In genomic region chr3:42149537-42150426, GRCh38 we compare ENCODE assay signal across 12 cellular contexts. TPM values are rescaled to one million over a fixed set of nuclear protein-coding genes. Genes with fewer than 3 reads are reported as not detected.
DNase-seq lines count a peak whose midpoint lies in the region; ATAC-seq, FAIRE-seq and TF ChIP-seq lines count a peak whose summit lies in the region.
"Had no signal": no experiment of that assay in that cellular context is flagged by ENCODE, and none has a peak within 500 bp of the region (broad histone marks: within the 10 kb centered on the region; RNA-seq: fewer than 3 reads in every experiment).

No MANE protein-coding gene starts in this region.

- H3K4me3 Mint-ChIP-seq in astrocyte (ENCODE audit: unreplicated experiment) = no peak overlapping the region
- no peak overlapping the region for H3K4me3 Mint-ChIP-seq in stimulated activated effector memory CD8-positive, alpha-beta T cell treated with anti-CD3 and anti-CD28 coated beads, Interleukin-12 subunit alpha, Interleukin-12 subunit beta, amount 100 ng/mL, for 72 hours

- DNase-seq in astrocyte (ENCODE audit: low read depth) (no peak), kidney (peak; percentile 81), small intestine (peak; percentile 98), T-helper 2 cell (no peak), NCI-H82 treated with DMSO at 0.1 percent for 48 hours (lab: John Stamatoyannopoulos, UW; ENCODE audit: unreplicated experiment) (no peak)
- DNase-seq in stimulated activated effector memory CD8-positive, alpha-beta T cell treated with anti-CD3 and anti-CD28 coated beads, Interleukin-12 subunit alpha, Interleukin-12 subunit beta, amount 100 ng/mL, for 72 hours (ENCODE audit: low spot score in 2 of 2) = no peak
- DNase-seq: activated naive CD8-positive, alpha-beta T cell treated with anti-CD3 and anti-CD28 coated beads, Interleukin-2, amount 10 ng/mL, durations not matched to agents 7 days and 5 days; stimulated activated CD4-positive, alpha-beta T cell treated with anti-CD3 and anti-CD28 coated beads, Interleukin-2, amount 100 ng/mL, for 24 hours had no signal

- H3K36me3 ChIP-seq in HEK293 (ENCODE audit: control insufficient read depth in 2 of 2, insufficient read depth in 1 of 2, low read length in 2 of 2) (no peaks in the 10 kb centered on the region), astrocyte (ENCODE audit: insufficient read depth, low read length) (no peaks in the 10 kb centered on the region), kidney (ENCODE audit: control insufficient read depth in 1 of 2, insufficient read depth in 2 of 2, low read length in 2 of 2) (no peaks in the 10 kb centered on the region), small intestine (ENCODE audit: control insufficient read depth in 2 of 2, insufficient read depth in 2 of 2, low read length in 2 of 2) (no peaks in the 10 kb centered on the region)

- H3K4me1 ChIP-seq in HEK293 (ENCODE audit: control insufficient read depth, insufficient read depth, low read length) (no peaks in the 10 kb centered on the region), astrocyte (ENCODE audit: insufficient read depth, low read length) (no peaks in the 10 kb centered on the region), kidney (ENCODE audit: control insufficient read depth in 1 of 2, insufficient read depth in 1 of 2, low read depth in 1 of 2, low read length in 2 of 2) (peaks cover 0 to 2% of the 10 kb centered on the region in 2 donors), small intestine (ENCODE audit: control insufficient read depth in 2 of 2, insufficient read depth in 1 of 2, low read depth in 1 of 2, low read length in 1 of 2) (peaks cover 4 to 13% of the 10 kb centered on the region in 2 donors)

- H3K27ac ChIP-seq in HEK293 (ENCODE audit: extremely low read depth, low read depth, low read length) (no peak overlapping the region), astrocyte (ENCODE audit: low read depth, low read length) (no peak overlapping the region), kidney (ENCODE audit: low read depth in 2 of 2, low read length in 2 of 2) (no peak overlapping the region), small intestine (ENCODE audit: low read depth in 1 of 2, low read length in 1 of 2) (peak overlapping the region; percentile 38 to 79)
- H3K27ac ChIP-seq: foreskin keratinocyte had no signal

- peaks cover 2% of the 10 kb centered on the region for H3K36me3 Mint-ChIP-seq in astrocyte (ENCODE audit: low read depth, unreplicated experiment)
- H3K36me3 Mint-ChIP-seq in stimulated activated effector memory CD8-positive, alpha-beta T cell treated with anti-CD3 and anti-CD28 coated beads, Interleukin-12 subunit alpha, Interleukin-12 subunit beta, amount 100 ng/mL, for 72 hours = no peaks in the 10 kb centered on the region

- H3K4me1 Mint-ChIP-seq in astrocyte (ENCODE audit: low read depth, unreplicated experiment) = peaks cover 12% of the 10 kb centered on the region
- H3K4me1 Mint-ChIP-seq in stimulated activated effector memory CD8-positive, alpha-beta T cell treated with anti-CD3 and anti-CD28 coated beads, Interleukin-12 subunit alpha, Interleukin-12 subunit beta, amount 100 ng/mL, for 72 hours = peaks cover 39% of the 10 kb centered on the region

- peaks cover 85% of the 10 kb centered on the region for H4K20me1 ChIP-seq in astrocyte (ENCODE audit: insufficient read depth, low read length)

- intact Hi-C loops in kidney (cut with DNase I) = no loop called here

- peaks cover 13% of the 10 kb centered on the region for H3K79me2 ChIP-seq in astrocyte (ENCODE audit: insufficient read depth, low read length)

- no peaks in the 10 kb centered on the region for H3K27me3 ChIP-seq in astrocyte (ENCODE audit: insufficient read depth, low read length)
- no peaks in the 10 kb centered on the region for H3K27me3 ChIP-seq in small intestine (ENCODE audit: control insufficient read depth in 2 of 2, insufficient read depth in 2 of 2, low read length in 2 of 2)
- H3K27me3 ChIP-seq: foreskin keratinocyte had no signal

- H3K9me3 ChIP-seq in HEK293 (ENCODE audit: control insufficient read depth, insufficient read depth, low read depth, low read length) = no peaks in the 10 kb centered on the region
- H3K9me3 ChIP-seq in astrocyte (ENCODE audit: insufficient read depth, low read depth, low read length) = no peaks in the 10 kb centered on the region
- no peaks in the 10 kb centered on the region for H3K9me3 ChIP-seq in kidney (ENCODE audit: control insufficient read depth in 1 of 2, low read length in 2 of 2)
- no peaks in the 10 kb centered on the region for H3K9me3 ChIP-seq in small intestine (ENCODE audit: control insufficient read depth, low read depth)

- TF ChIP-seq CTCF in HEK293 (tag by site-specific recombination; IDR thresholded peaks at IDR 0.05) = no peak
- TF ChIP-seq CTCF in astrocyte (IDR thresholded peaks at IDR 0.05; ENCODE audit: insufficient read depth, low read depth, low read length) = no peak
- TF ChIP-seq CTCF in kidney (IDR thresholded peaks at IDR 0.05; ENCODE audit: borderline replicate concordance, extremely low read depth, insufficient read depth) = no peak

- WGBS in small intestine, 3 donors = 78 to 85% (median 81%) methylated on average over 12 of the region's 12 CpGs

- POLR2A ChIA-PET in HEK293 (lab: Yijun Ruan, JAX) = no interaction called here

- peak overlapping the region; percentile 70 for H3K27ac Mint-ChIP-seq in astrocyte (ENCODE audit: unreplicated experiment)
- no peak overlapping the region for H3K27ac Mint-ChIP-seq in stimulated activated effector memory CD8-positive, alpha-beta T cell treated with anti-CD3 and anti-CD28 coated beads, Interleukin-12 subunit alpha, Interleukin-12 subunit beta, amount 100 ng/mL, for 72 hours

- no peak for ATAC-seq in stimulated activated effector memory CD8-positive, alpha-beta T cell treated with anti-CD3 and anti-CD28 coated beads, Interleukin-12 subunit alpha, Interleukin-12 subunit beta, amount 100 ng/mL, for 72 hours
- ATAC-seq in GM18861 (IDR thresholded peaks at IDR 0.05; ENCODE audit: unreplicated experiment) = no peak
- ATAC-seq: Panc1 had no signal

- H3K9ac ChIP-seq in astrocyte (ENCODE audit: low read length) (no peak overlapping the region), kidney (ENCODE audit: low read length in 2 of 2) (no peak overlapping the region)

- H3K4me3 ChIP-seq in HEK293 (ENCODE audit: low read depth, low read length) (no peak overlapping the region), astrocyte (ENCODE audit: insufficient read depth, low read depth, low read length) (no peak overlapping the region), kidney (ENCODE audit: low read length in 2 of 2) (no peak overlapping the region), small intestine (ENCODE audit: low read depth in 1 of 2, low read length in 2 of 2) (no peak overlapping the region)

- H3K27me3 Mint-ChIP-seq in astrocyte (ENCODE audit: low read depth, unreplicated experiment) = no peaks in the 10 kb centered on the region
- H3K27me3 Mint-ChIP-seq: activated naive CD8-positive, alpha-beta T cell treated with anti-CD3 and anti-CD28 coated beads, Interleukin-2, amount 10 ng/mL, durations not matched to agents 7 days and 5 days had no signal

- H3K4me2 ChIP-seq in astrocyte (ENCODE audit: low read length) = peak overlapping the region; percentile 57

- H3K9me3 Mint-ChIP-seq in astrocyte (ENCODE audit: unreplicated experiment) = no peaks in the 10 kb centered on the region
- H3K9me3 Mint-ChIP-seq in stimulated activated effector memory CD8-positive, alpha-beta T cell treated with anti-CD3 and anti-CD28 coated beads, Interleukin-12 subunit alpha, Interleukin-12 subunit beta, amount 100 ng/mL, for 72 hours = no peaks in the 10 kb centered on the region
- H3K9me3 Mint-ChIP-seq: activated naive CD8-positive, alpha-beta T cell treated with anti-CD3 and anti-CD28 coated beads, Interleukin-2, amount 10 ng/mL, durations not matched to agents 7 days and 5 days had no signal

- no peak overlapping the region for H2AFZ ChIP-seq in astrocyte (ENCODE audit: low read depth, low read length)

- CTCF ChIA-PET in HEK293 (lab: Yijun Ruan, JAX) = no interaction called here

- FAIRE-seq in astrocyte (lab: Jason Lieb, UNC) (no peak), kidney (lab: Jason Lieb, UNC) (no peak), small intestine (lab: Jason Lieb, UNC) (no peak)

TF ChIP-seq in HEK293, 187 proteins besides CTCF, POLR2A, EP300 and RAD21:
- TF ChIP-seq KLF1 (tag by site-specific recombination; IDR thresholded peaks at IDR 0.05) (peak; percentile 64), ZBTB21 (tag by site-specific recombination; IDR thresholded peaks at IDR 0.05) (no peak)

RNA-seq across cellular contexts. Expression of gene TRAK1, which starts 58.6 kb away (rescaled TPM):
- total RNA-seq in astrocyte (52.3 and 56.2 TPM in 2 replicates), kidney (41.0 TPM)
- polyA plus RNA-seq in kidney (ENCODE audit: insufficient read depth, low read depth, low replicate concordance) (16.2 TPM), small intestine (10 to 100 TPM; 20.9 to 74.7 (median 36.5) TPM)

Comparison
In these comparisons a context has a peak if more than half of its experiments do, and no peak if none do; other contexts are left out.
1. H3K27ac ChIP-seq: peak in small intestine (2 of 2); none in HEK293 (single experiment), astrocyte (single experiment) and kidney (0 of 2).
2. DNase-seq: peak in kidney (single experiment) and small intestine (single experiment); none in astrocyte (single experiment), T-helper 2 cell (0 of 5), stimulated activated effector memory CD8-positive, alpha-beta T cell treated with anti-CD3 and anti-CD28 coated beads, Interleukin-12 subunit alpha, Interleukin-12 subunit beta, amount 100 ng/mL, for 72 hours (0 of 2) and NCI-H82 treated with DMSO at 0.1 percent for 48 hours (single experiment).